ENCODE assay signal across 17 cellular contexts in genomic region chrX:38006778-38007177, GRCh38. TPM values are rescaled to one million over a fixed set of nuclear protein-coding genes. Genes with fewer than 3 reads are reported as not detected.
"Had no signal": no experiment of that assay in that cellular context is flagged by ENCODE, and none has a peak within 500 bp of the region (broad histone marks: within the 10 kb centered on the region; RNA-seq: fewer than 3 reads in every experiment).

No MANE protein-coding gene starts in this region.

- H3K27ac ChIP-seq: coronary artery had no signal

- H3K36me3 Mint-ChIP-seq: activated CD4-positive, alpha-beta memory T cell treated with anti-CD3 and anti-CD28 coated beads for 36 hours; activated naive CD8-positive, alpha-beta T cell treated with anti-CD3 and anti-CD28 coated beads for 36 hours; immature natural killer cell; memory B cell; natural killer cell treated with Interleukin-12 subunit alpha and Interleukin-12 subunit beta and Interleukin-15 and Interleukin-18, amount 100 ng/mL, for 72 hours; stimulated activated naive B cell treated with anti-CD40 and anti-IgM and Interleukin-4, amounts not matched to agents 10 μg/mL and 1 μg/mL and 100 μg/mL, for 72 hours; T-cell had no signal

- H3K36me3 ChIP-seq: thyroid gland had no signal

- H3K4me1 Mint-ChIP-seq: activated B cell treated with CpG ODN at 0.5 μM for 24 hours; activated naive CD8-positive, alpha-beta T cell treated with anti-CD3 and anti-CD28 coated beads for 36 hours; central memory CD8-positive, alpha-beta T cell; immature natural killer cell; stimulated activated naive B cell treated with anti-CD40 and anti-IgM and Interleukin-4, amounts not matched to agents 10 μg/mL and 1 μg/mL and 100 μg/mL, for 72 hours; T-cell had no signal

- H3K9me3 Mint-ChIP-seq: activated CD4-positive, alpha-beta memory T cell treated with anti-CD3 and anti-CD28 coated beads for 36 hours; central memory CD8-positive, alpha-beta T cell; memory B cell; natural killer cell treated with Interleukin-12 subunit alpha and Interleukin-12 subunit beta and Interleukin-15 and Interleukin-18, amount 100 ng/mL, for 72 hours had no signal

- H3K27me3 Mint-ChIP-seq: activated B cell treated with CpG ODN at 0.5 μM for 24 hours had no signal

- ATAC-seq: natural killer cell treated with Interleukin-12 subunit alpha and Interleukin-12 subunit beta and Interleukin-15 and Interleukin-18, amount 100 ng/mL, for 72 hours; SK-N-SH treated with all-trans-retinoic acid at 6 μM for 48 hours; stimulated activated naive B cell treated with anti-CD40 and anti-IgM and Interleukin-4, amounts not matched to agents 10 μg/mL and 1 μg/mL and 100 μg/mL, for 72 hours; T-cell had no signal

- H3K27me3 ChIP-seq: thyroid gland had no signal

- H3K27ac Mint-ChIP-seq: activated B cell treated with CpG ODN at 0.5 μM for 24 hours; activated CD4-positive, alpha-beta memory T cell treated with anti-CD3 and anti-CD28 coated beads for 36 hours; activated naive CD8-positive, alpha-beta T cell treated with anti-CD3 and anti-CD28 coated beads for 36 hours; immature natural killer cell; memory B cell; natural killer cell treated with Interleukin-12 subunit alpha and Interleukin-12 subunit beta and Interleukin-15 and Interleukin-18, amount 100 ng/mL, for 72 hours; stimulated activated naive B cell treated with anti-CD40 and anti-IgM and Interleukin-4, amounts not matched to agents 10 μg/mL and 1 μg/mL and 100 μg/mL, for 72 hours; T-cell had no signal

- DNase-seq: activated B cell treated with CpG ODN at 0.5 μM for 24 hours; activated CD4-positive, alpha-beta memory T cell treated with anti-CD3 and anti-CD28 coated beads for 36 hours; activated CD4-positive, alpha-beta T cell treated with anti-CD3 and anti-CD28 coated beads for 4 hours; activated naive CD8-positive, alpha-beta T cell treated with anti-CD3 and anti-CD28 coated beads for 36 hours; amniotic stem cell; head of caudate nucleus; immature natural killer cell; kidney glomerular epithelial cell; retina; stimulated activated naive B cell treated with anti-CD40 and anti-IgM and Interleukin-4, amounts not matched to agents 10 μg/mL and 1 μg/mL and 100 μg/mL, for 72 hours; T-cell; thyroid gland had no signal

- H3K4me3 ChIP-seq: coronary artery, thyroid gland had no signal

- H3K4me3 Mint-ChIP-seq: activated B cell treated with CpG ODN at 0.5 μM for 24 hours; activated CD4-positive, alpha-beta memory T cell treated with anti-CD3 and anti-CD28 coated beads for 36 hours; activated naive CD8-positive, alpha-beta T cell treated with anti-CD3 and anti-CD28 coated beads for 36 hours; central memory CD8-positive, alpha-beta T cell; immature natural killer cell; memory B cell; natural killer cell treated with Interleukin-12 subunit alpha and Interleukin-12 subunit beta and Interleukin-15 and Interleukin-18, amount 100 ng/mL, for 72 hours; stimulated activated naive B cell treated with anti-CD40 and anti-IgM and Interleukin-4, amounts not matched to agents 10 μg/mL and 1 μg/mL and 100 μg/mL, for 72 hours; T-cell had no signal

- H3K9me3 ChIP-seq: thyroid gland had no signal

RNA-seq across cellular contexts. Expression of gene SYTL5, which starts 0.4 kb away (rescaled TPM):
- total RNA-seq: activated B cell treated with CpG ODN at 0.5 μM for 24 hours; activated naive CD8-positive, alpha-beta T cell treated with anti-CD3 and anti-CD28 coated beads for 36 hours; natural killer cell treated with Interleukin-12 subunit alpha and Interleukin-12 subunit beta and Interleukin-15 and Interleukin-18, amount 100 ng/mL, for 72 hours had no signal
